ENCODE assay signal across 8 cellular contexts in the genomic region with DNA sequence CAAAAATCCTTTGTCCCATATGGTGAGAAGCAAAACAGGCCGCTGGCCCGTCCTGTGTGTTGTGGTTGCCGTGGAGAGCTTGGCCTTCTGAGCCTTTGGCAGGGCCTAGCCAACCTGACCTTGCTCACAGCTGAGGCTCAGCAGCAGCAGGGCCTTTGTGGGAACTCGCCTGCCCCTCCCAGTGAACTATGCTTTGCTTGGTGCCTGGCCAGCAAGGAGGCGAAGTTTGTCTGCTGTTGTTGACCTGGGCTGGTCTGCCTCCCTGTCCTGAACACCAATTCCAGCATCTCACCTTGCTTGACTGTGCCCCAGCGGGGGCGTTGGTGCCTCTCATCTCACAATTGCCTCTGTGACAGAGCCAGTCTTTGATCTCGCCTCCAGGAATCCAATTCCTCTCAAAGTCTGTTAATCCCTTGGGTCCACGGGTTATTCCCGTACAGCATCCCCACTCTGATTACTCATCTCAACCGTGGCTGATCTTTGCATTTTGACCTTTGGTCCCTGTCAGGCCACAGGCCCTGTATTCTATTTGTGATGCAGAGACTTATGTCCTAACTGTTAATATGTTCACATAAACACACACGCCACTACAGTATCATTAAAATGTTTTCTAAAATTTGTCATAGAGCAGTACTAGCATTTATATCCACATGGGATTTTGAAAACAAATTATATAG. TPM values are rescaled to one million over a fixed set of nuclear protein-coding genes. Genes with fewer than 3 reads are reported as not detected.
DNase-seq lines count a peak whose midpoint lies in the region; ATAC-seq and TF ChIP-seq lines count a peak whose summit lies in the region.

No MANE protein-coding gene starts in this region.

- H3K27me3 ChIP-seq in adipocyte (replicated peaks; ENCODE audit: control insufficient read depth, insufficient read depth, low read length) (no peaks in the 10 kb centered on the region), right atrium auricular region (no peaks in the 10 kb centered on the region)

- H3K36me3 ChIP-seq in adipocyte (ENCODE audit: control insufficient read depth, insufficient read depth, low read length, severe bottlenecking) (peaks cover 14% of the 10 kb centered on the region), right atrium auricular region (no peaks in the 10 kb centered on the region)

- H3K27ac ChIP-seq in right atrium auricular region: peak overlapping the region; percentile 54 to 70

- H3K9me3 ChIP-seq in adipocyte (ENCODE audit: control insufficient read depth, low read length) (peaks cover 4% of the 10 kb centered on the region), right atrium auricular region (no peaks in the 10 kb centered on the region)

- H3K4me3 ChIP-seq in adipocyte (ENCODE audit: low read length) (no peak overlapping the region), right atrium auricular region (no peak overlapping the region)

- H3K4me1 ChIP-seq in adipocyte (ENCODE audit: control insufficient read depth, insufficient read depth, low read length) (peaks cover 38% of the 10 kb centered on the region), right atrium auricular region (peaks cover 0 to 28% of the 10 kb centered on the region in 2 donors)

- no peak for TF ChIP-seq CTCF in right atrium auricular region (IDR thresholded peaks at IDR 0.05)

- DNase-seq in adipocyte (ENCODE audit: low read depth) (no peak), right atrium auricular region (ENCODE audit: low spot score) (peak; percentile 76), retina (peak; percentile 52), activated gamma-delta T cell treated with Interleukin-2 at 50 U/mL for 16 hours (no peak), inferior parietal cortex (ENCODE audit: extremely low spot score) (no peak)

- ATAC-seq in GM18909 (IDR thresholded peaks at IDR 0.05; ENCODE audit: poor library complexity, unreplicated experiment): peak; percentile 39
- ATAC-seq in HG03097 (IDR thresholded peaks at IDR 0.05; ENCODE audit: low FRiP score, unreplicated experiment): no peak
- ATAC-seq in HG03457 (IDR thresholded peaks at IDR 0.05; ENCODE audit: unreplicated experiment): no peak

- peak overlapping the region; percentile 50 for H3K9ac ChIP-seq in adipocyte (ENCODE audit: low read length)

RNA-seq across cellular contexts. Expression of a gene that starts 22.6 kb away (rescaled TPM):
- 10 to 100 TPM in 1 of 2 donors, 1 to 10 TPM in 1; 9.9 to 36.3 TPM for total RNA-seq in right atrium auricular region

RNA-seq across cellular contexts. Expression of a gene that starts 26.5 kb away (rescaled TPM):
- total RNA-seq in right atrium auricular region: 10 to 100 TPM in 1 of 2 donors, 1 to 10 TPM in 1; 5.0 to 11.9 TPM

Comparison
In these comparisons a context has a peak if more than half of its experiments do, and no peak if none do; other contexts are left out.
1. DNase-seq: peak in right atrium auricular region (single experiment) and retina (single experiment); none in adipocyte (single experiment), activated gamma-delta T cell treated with Interleukin-2 at 50 U/mL for 16 hours (single experiment) and inferior parietal cortex (single experiment).